In the genomic region with DNA sequence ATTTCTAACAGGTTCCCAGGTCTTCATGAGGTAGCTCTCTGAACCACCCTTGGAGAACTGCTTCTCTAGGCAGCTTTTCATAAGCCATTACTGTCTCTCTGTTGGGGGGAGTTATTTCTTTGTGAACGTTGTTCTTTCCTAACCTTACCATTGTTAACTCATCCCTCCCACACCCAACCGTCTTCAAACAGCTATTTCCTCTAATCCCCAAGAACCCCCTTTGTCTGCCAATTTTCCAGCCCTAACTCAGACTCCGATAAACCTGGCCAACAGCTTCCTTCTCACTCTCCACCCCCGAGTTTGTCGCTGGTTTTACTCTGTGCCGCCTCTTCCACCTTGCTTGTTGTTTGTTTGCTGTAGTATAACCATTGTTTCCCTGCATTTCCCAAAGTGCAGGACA, we compare ENCODE assay signal across 21 cellular contexts.
"Had no signal": no experiment of that assay in that cellular context is flagged by ENCODE, and none has a peak within 500 bp of the region (broad histone marks: within the 10 kb centered on the region; RNA-seq: fewer than 3 reads in every experiment).

No MANE protein-coding gene starts in this region.

- H3K36me3 Mint-ChIP-seq: activated naive CD8-positive, alpha-beta T cell treated with anti-CD3 and anti-CD28 coated beads for 36 hours; mesothelial cell of epicardium had no signal

- ATAC-seq: SK-N-SH treated with all-trans-retinoic acid at 6 μM for 48 hours had no signal

- H3K27me3 Mint-ChIP-seq: activated B cell treated with CpG ODN at 0.5 μM for 24 hours; activated CD4-positive, alpha-beta T cell treated with anti-CD3 and anti-CD28 coated beads, Interleukin-2, amount 10 ng/mL, durations not matched to agents 24 days and 14 days had no signal

- H3K27ac Mint-ChIP-seq: activated B cell treated with CpG ODN at 0.5 μM for 24 hours; activated CD4-positive, alpha-beta T cell treated with anti-CD3 and anti-CD28 coated beads, Interleukin-2, amount 10 ng/mL, durations not matched to agents 24 days and 14 days; activated naive CD8-positive, alpha-beta T cell treated with anti-CD3 and anti-CD28 coated beads for 36 hours; activated T-helper 1 cell treated with anti-CD3 and anti-CD28 coated beads, Interleukin-12 subunit alpha, Interleukin-12 subunit beta, Interleukin-2, Interleukin-4 antibody, amounts not matched to agents 30 ng/mL and 10 ng/mL and 1 ng/mL, durations not matched to agents 14 hours and 24 hours and 36 hours; mesothelial cell of epicardium had no signal

- H3K27me3 ChIP-seq: brain microvascular endothelial cell, foreskin keratinocyte, transverse colon had no signal

- H3K4me1 Mint-ChIP-seq: activated CD4-positive, alpha-beta T cell treated with anti-CD3 and anti-CD28 coated beads, Interleukin-2, amount 10 ng/mL, durations not matched to agents 24 days and 14 days; activated naive CD8-positive, alpha-beta T cell treated with anti-CD3 and anti-CD28 coated beads for 36 hours had no signal

- H3K4me3 Mint-ChIP-seq: activated B cell treated with CpG ODN at 0.5 μM for 24 hours; activated CD4-positive, alpha-beta T cell treated with anti-CD3 and anti-CD28 coated beads, Interleukin-2, amount 10 ng/mL, durations not matched to agents 24 days and 14 days; activated naive CD8-positive, alpha-beta T cell treated with anti-CD3 and anti-CD28 coated beads for 36 hours; activated T-helper 1 cell treated with anti-CD3 and anti-CD28 coated beads, Interleukin-12 subunit alpha, Interleukin-12 subunit beta, Interleukin-2, Interleukin-4 antibody, amounts not matched to agents 30 ng/mL and 10 ng/mL and 1 ng/mL, durations not matched to agents 14 hours and 24 hours and 36 hours; mesothelial cell of epicardium had no signal

- H3K4me1 ChIP-seq: parathyroid adenoma had no signal

- H3K4me3 ChIP-seq: skin epidermis, transverse colon had no signal

- H3K9me3 ChIP-seq: transverse colon had no signal

- H3K9me3 Mint-ChIP-seq: activated B cell treated with CpG ODN at 0.5 μM for 24 hours; activated CD4-positive, alpha-beta T cell treated with anti-CD3 and anti-CD28 coated beads, Interleukin-2, amount 10 ng/mL, durations not matched to agents 24 days and 14 days; activated naive CD8-positive, alpha-beta T cell treated with anti-CD3 and anti-CD28 coated beads for 36 hours; activated T-helper 1 cell treated with anti-CD3 and anti-CD28 coated beads, Interleukin-12 subunit alpha, Interleukin-12 subunit beta, Interleukin-2, Interleukin-4 antibody, amounts not matched to agents 30 ng/mL and 10 ng/mL and 1 ng/mL, durations not matched to agents 14 hours and 24 hours and 36 hours had no signal

- H3K27ac ChIP-seq: brain microvascular endothelial cell, foreskin keratinocyte, parathyroid adenoma had no signal

- H3K79me2 ChIP-seq: parathyroid adenoma had no signal

- H3K9ac ChIP-seq: parathyroid adenoma had no signal

- H3K36me3 ChIP-seq: brain microvascular endothelial cell, transverse colon had no signal

- DNase-seq: activated B cell treated with CpG ODN at 0.5 μM for 24 hours; activated CD4-positive, alpha-beta T cell treated with anti-CD3 and anti-CD28 coated beads, Interleukin-2, amount 10 ng/mL, durations not matched to agents 24 days and 14 days; activated CD8-positive, alpha-beta memory T cell treated with anti-CD3 and anti-CD28 coated beads for 24 hours; activated naive CD8-positive, alpha-beta T cell treated with anti-CD3 and anti-CD28 coated beads for 36 hours; brain microvascular endothelial cell; cerebellar nuclear complex; effector CD8-positive, alpha-beta T cell; foreskin keratinocyte; glutamatergic neuron; hypothalamus; kidney glomerular epithelial cell; stimulated activated CD4-positive, alpha-beta T cell treated with anti-CD3 and anti-CD28 coated beads, Interleukin-15, amount 100 ng/mL, for 24 hours; stimulated activated CD4-positive, alpha-beta T cell treated with anti-CD3 and anti-CD28 coated beads, Interleukin-4, amount 100 ng/mL, for 24 hours; stimulated activated naive CD4-positive, alpha-beta T cell treated with Interleukin-2 at 50 U/mL for 16 hours; substantia nigra; transverse colon had no signal

- H2AFZ ChIP-seq: parathyroid adenoma had no signal
